8 cellular contexts compared by ENCODE assay signal in the genomic region with DNA sequence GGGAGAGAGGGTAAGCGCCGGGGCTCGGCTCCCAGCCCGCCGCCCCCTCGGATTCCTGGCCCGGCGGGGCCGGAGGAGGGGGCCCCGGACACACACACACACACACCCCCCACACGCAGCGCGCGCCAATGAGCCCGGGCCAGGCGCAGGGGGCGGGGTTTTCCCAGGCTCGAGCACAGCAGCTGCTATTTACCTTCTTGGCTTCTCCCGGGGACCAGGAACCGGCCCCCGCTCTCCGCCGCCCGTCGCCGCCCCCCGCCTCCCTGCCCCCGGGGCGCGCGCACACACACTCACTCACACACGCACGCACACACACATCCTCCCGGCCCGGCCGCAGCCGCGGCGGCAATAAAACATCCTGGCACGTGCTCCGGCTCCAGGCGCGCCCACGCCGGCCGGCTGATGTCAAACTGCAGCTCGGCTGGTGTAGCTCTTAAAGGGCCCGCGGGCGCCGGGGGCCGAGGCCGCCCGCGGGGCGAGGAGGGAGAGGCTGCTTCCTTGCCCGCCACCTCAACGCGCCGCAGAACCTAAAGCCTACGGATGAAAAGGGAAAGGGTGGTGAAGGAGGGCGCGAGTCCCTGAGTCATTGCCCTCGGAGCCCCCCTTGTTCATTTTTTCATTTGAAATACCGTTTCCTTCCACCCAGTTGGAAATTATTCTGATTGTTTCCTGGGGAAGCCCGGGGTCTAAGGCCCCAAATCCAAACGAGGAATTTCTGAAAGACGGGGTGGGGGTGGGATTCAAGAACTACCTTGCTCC. TPM values are rescaled to one million over a fixed set of nuclear protein-coding genes. Genes with fewer than 3 reads are reported as not detected.
DNase-seq lines count a peak whose midpoint lies in the region; ATAC-seq and TF ChIP-seq lines count a peak whose summit lies in the region.

No MANE protein-coding gene starts in this region.

- H3K4me3 ChIP-seq in BJ (ENCODE audit: low read depth, low read length) = peak overlapping the region; percentile 56
- H3K4me3 ChIP-seq in ectodermal cell (ENCODE audit: insufficient read depth, low read depth, low read length) = peak overlapping the region; percentile 65

- no peak for TF ChIP-seq CTCF in BJ (IDR thresholded peaks at IDR 0.05; ENCODE audit: insufficient read depth, low read depth, low read length)

- peaks cover 53% of the 10 kb centered on the region for H3K4me1 Mint-ChIP-seq in activated CD8-positive, alpha-beta T cell treated with anti-CD3 and anti-CD28 coated beads, Interleukin-2, amount 10 ng/mL, durations not matched to agents 7 days and 5 days (ENCODE audit: low read depth)

- peaks cover 52% of the 10 kb centered on the region for H3K4me1 ChIP-seq in ectodermal cell (ENCODE audit: control insufficient read depth, insufficient read depth, low read length)

- H3K4me3 Mint-ChIP-seq in activated CD8-positive, alpha-beta T cell treated with anti-CD3 and anti-CD28 coated beads, Interleukin-2, amount 10 ng/mL, durations not matched to agents 7 days and 5 days = peak overlapping the region; percentile 78

- no peaks in the 10 kb centered on the region for H3K9me3 ChIP-seq in ectodermal cell (ENCODE audit: control insufficient read depth, low read length)

- peak overlapping the region; percentile 82 for H3K27ac Mint-ChIP-seq in activated CD8-positive, alpha-beta T cell treated with anti-CD3 and anti-CD28 coated beads, Interleukin-2, amount 10 ng/mL, durations not matched to agents 7 days and 5 days

- CTCF ChIA-PET in BJ (lab: Yijun Ruan, JAX) = interaction anchor here (0.6 to 4.4 kb wide), 5 partner anchors 44 to 515 kb away, joined by 3 to 31 read pairs (median 3); no protein-coding TSS in a partner anchor
- CTCF ChIA-PET in activated CD8-positive, alpha-beta T cell treated with anti-CD3 and anti-CD28 coated beads, Interleukin-2, amount 10 ng/mL, durations not matched to agents 7 days and 5 days (lab: Charles Lee) = interaction anchor here (0.9 kb wide), 1 partner anchor 181 kb away, joined by 6 read pairs; no protein-coding TSS in a partner anchor

- H3K27ac ChIP-seq in ectodermal cell (ENCODE audit: insufficient read depth, low read depth, low read length, poor library complexity, severe bottlenecking) = peak overlapping the region; percentile 85

- ATAC-seq in GM19328 (IDR thresholded peaks at IDR 0.05; ENCODE audit: unreplicated experiment) (peak; percentile 47), HG03521 (IDR thresholded peaks at IDR 0.05; ENCODE audit: unreplicated experiment) (peak; percentile 39)
- ATAC-seq in activated CD8-positive, alpha-beta T cell treated with anti-CD3 and anti-CD28 coated beads, Interleukin-2, amount 10 ng/mL, durations not matched to agents 7 days and 5 days = peak; percentile 65

- POLR2A ChIA-PET in BJ (lab: Charles Lee) = interaction anchor here (0.6 to 0.8 kb wide), 3 partner anchors 35 to 1252 kb away, joined by 4 to 8 read pairs (median 4); no protein-coding TSS in a partner anchor
- POLR2A ChIA-PET in activated CD8-positive, alpha-beta T cell treated with anti-CD3 and anti-CD28 coated beads, Interleukin-2, amount 10 ng/mL, durations not matched to agents 7 days and 5 days (lab: Charles Lee) = interaction anchor here (0.6 kb wide), 1 partner anchor 9 kb away, joined by 3 read pairs; no protein-coding TSS in a partner anchor

- H3K9me3 Mint-ChIP-seq in activated CD8-positive, alpha-beta T cell treated with anti-CD3 and anti-CD28 coated beads, Interleukin-2, amount 10 ng/mL, durations not matched to agents 7 days and 5 days (ENCODE audit: insufficient read depth) = no peaks in the 10 kb centered on the region

- WGBS in ectodermal cell, 2 experiments = 0% methylated on average over 66 to 68 of the region's 68 CpGs

- H3K36me3 Mint-ChIP-seq in activated CD8-positive, alpha-beta T cell treated with anti-CD3 and anti-CD28 coated beads, Interleukin-2, amount 10 ng/mL, durations not matched to agents 7 days and 5 days (ENCODE audit: low read depth) = no peaks in the 10 kb centered on the region

- peaks cover 77% of the 10 kb centered on the region for H3K27me3 Mint-ChIP-seq in activated CD8-positive, alpha-beta T cell treated with anti-CD3 and anti-CD28 coated beads, Interleukin-2, amount 10 ng/mL, durations not matched to agents 7 days and 5 days (ENCODE audit: low read depth)

- H3K27me3 ChIP-seq in BJ (ENCODE audit: control insufficient read depth, insufficient read depth, low read length) = peaks cover 1% of the 10 kb centered on the region; the same call in 1 of the 2 replicates
- H3K27me3 ChIP-seq in ectodermal cell (ENCODE audit: control insufficient read depth, insufficient read depth, low read length, poor library complexity, severe bottlenecking) = peaks cover 46% of the 10 kb centered on the region

- H3K36me3 ChIP-seq in BJ (ENCODE audit: control insufficient read depth, insufficient read depth, low read length) = no peaks in the 10 kb centered on the region
- H3K36me3 ChIP-seq in ectodermal cell (ENCODE audit: control insufficient read depth, insufficient read depth, low read length) = no peaks in the 10 kb centered on the region

- peak; percentile 77 for DNase-seq in BJ (ENCODE audit: low read depth)
- DNase-seq in NCI-H748 (lab: John Stamatoyannopoulos, UW; ENCODE audit: unreplicated experiment) = peak; percentile 94
- peak; percentile 82 for DNase-seq in activated CD8-positive, alpha-beta T cell treated with anti-CD3 and anti-CD28 coated beads, Interleukin-2, amount 10 ng/mL, durations not matched to agents 7 days and 5 days
- DNase-seq in medulla oblongata (ENCODE audit: extremely low spot score) = peak; percentile 83
- peak; percentile 58 to 72 (median 69) for DNase-seq in stimulated activated CD4-positive, alpha-beta T cell treated with anti-CD3 and anti-CD28 coated beads, TNF-alpha, amount 100 ng/mL, for 48 hours (ENCODE audit: low read depth in 3 of 3)

RNA-seq across cellular contexts. Expression of gene HES1, which starts 1.0 kb away (rescaled TPM):
- 11.0 and 16.2 TPM in 2 replicates for polyA plus RNA-seq in BJ (2011; rRNA removed)
- polyA minus RNA-seq in BJ (2011; rRNA and poly(A)+ RNA removed) = 15.2 and 16.9 TPM in 2 replicates
- not detected for total RNA-seq in activated CD8-positive, alpha-beta T cell treated with anti-CD3 and anti-CD28 coated beads, Interleukin-2, amount 10 ng/mL, durations not matched to agents 7 days and 5 days
- polyA plus RNA-seq in ectodermal cell (2013, experiment 1 of 4) = 29.4 TPM
- polyA plus RNA-seq in ectodermal cell (2013, experiment 2 of 4) = 43.1 TPM
- polyA plus RNA-seq in ectodermal cell (2013, experiment 3 of 4) = 35.3 TPM
- 31.9 TPM for polyA plus RNA-seq in ectodermal cell (2013, experiment 4 of 4)

Comparison
In these comparisons a context has a peak if more than half of its experiments do, and no peak if none do; other contexts are left out.
1. Peak in every context shown above with its lines: DNase-seq, ATAC-seq, H3K4me3 ChIP-seq and H3K27ac ChIP-seq.